Comparison of ENCODE assay signal across 8 cellular contexts in the genomic region with DNA sequence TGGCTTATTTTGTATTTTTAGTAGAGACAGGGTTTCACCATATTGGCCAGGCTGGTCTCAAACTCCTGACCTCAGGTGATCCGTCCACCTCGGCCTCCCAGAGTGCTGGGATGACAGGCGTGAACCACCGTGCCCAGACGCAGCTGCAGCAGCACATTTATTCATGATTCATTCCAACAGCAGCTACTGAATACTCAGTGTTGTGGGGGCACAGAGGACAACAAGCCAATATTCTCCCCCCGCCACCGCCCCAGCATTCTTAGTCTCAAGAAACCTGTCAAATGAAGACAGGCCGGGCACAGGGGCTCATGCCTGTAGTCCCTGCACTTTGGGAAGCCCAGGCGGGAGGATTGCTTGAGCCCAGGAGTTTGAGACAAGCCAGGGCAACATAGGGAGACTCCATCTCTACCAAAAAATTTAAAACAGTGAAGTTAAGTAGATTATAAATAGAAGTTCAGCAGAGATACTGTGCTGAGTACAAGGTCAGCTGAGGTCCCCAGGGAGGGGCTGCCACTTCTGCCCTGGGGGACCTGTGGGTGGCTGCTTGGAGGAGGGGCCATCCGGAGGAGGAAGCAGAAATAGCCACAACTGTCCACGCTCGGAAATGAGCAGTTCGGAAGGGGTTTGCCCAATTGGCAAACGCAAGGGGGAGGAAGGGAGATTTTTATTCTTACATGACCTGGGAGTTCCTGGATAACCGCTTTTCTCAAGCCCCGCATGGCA. TPM values are rescaled to one million over a fixed set of nuclear protein-coding genes. Genes with fewer than 3 reads are reported as not detected.
DNase-seq lines count a peak whose midpoint lies in the region; ATAC-seq and TF ChIP-seq lines count a peak whose summit lies in the region.

No MANE protein-coding gene starts in this region.

- peak; percentile 74 for DNase-seq in Ammon's horn (ENCODE audit: low spot score)
- DNase-seq in stimulated activated CD4-positive, alpha-beta T cell treated with anti-CD3 and anti-CD28 coated beads, Interleukin-15, amount 100 ng/mL, for 24 hours = no peak
- DNase-seq in activated effector memory CD4-positive, alpha-beta T cell treated with anti-CD3 and anti-CD28 coated beads, Interleukin-2, amount 50 U/mL, for 16 hours = no peak

- H3K9me3 Mint-ChIP-seq in dendritic cell treated with granulocyte-macrophage colony-stimulating factor and Interleukin-4, amounts not matched to agents 40 ng/mL and 50 ng/mL, for 4 days = no peaks in the 10 kb centered on the region

- ATAC-seq in GM21423 (IDR thresholded peaks at IDR 0.05; ENCODE audit: unreplicated experiment) (peak; percentile 19), GM21381 (IDR thresholded peaks at IDR 0.05; ENCODE audit: unreplicated experiment) (no peak)

- peaks cover 38 to 66% of the 10 kb centered on the region in 2 donors for H3K4me1 ChIP-seq in muscle layer of duodenum (ENCODE audit: control insufficient read depth in 1 of 2, insufficient read depth in 2 of 2, low read length in 2 of 2)

- H3K4me3 ChIP-seq in muscle layer of duodenum (ENCODE audit: low read depth in 1 of 2, low read length in 2 of 2) = peak overlapping the region; percentile 30 to 45

- peaks cover 20% of the 10 kb centered on the region for H3K36me3 Mint-ChIP-seq in dendritic cell treated with granulocyte-macrophage colony-stimulating factor and Interleukin-4, amounts not matched to agents 40 ng/mL and 50 ng/mL, for 4 days (ENCODE audit: low read depth)

- H3K4me1 Mint-ChIP-seq in dendritic cell treated with granulocyte-macrophage colony-stimulating factor and Interleukin-4, amounts not matched to agents 40 ng/mL and 50 ng/mL, for 4 days (ENCODE audit: low read depth) = peaks cover 85% of the 10 kb centered on the region

- peak overlapping the region; percentile 96 for H3K27ac Mint-ChIP-seq in dendritic cell treated with granulocyte-macrophage colony-stimulating factor and Interleukin-4, amounts not matched to agents 40 ng/mL and 50 ng/mL, for 4 days

- peak overlapping the region; percentile 89 for H3K27ac ChIP-seq in muscle layer of duodenum (ENCODE audit: low read length)

- H3K27me3 ChIP-seq in muscle layer of duodenum (ENCODE audit: low read depth, low read length) = no peaks in the 10 kb centered on the region

- H3K27me3 Mint-ChIP-seq in dendritic cell treated with granulocyte-macrophage colony-stimulating factor and Interleukin-4, amounts not matched to agents 40 ng/mL and 50 ng/mL, for 4 days = no peaks in the 10 kb centered on the region

- peak overlapping the region; percentile 72 for H3K4me3 Mint-ChIP-seq in dendritic cell treated with granulocyte-macrophage colony-stimulating factor and Interleukin-4, amounts not matched to agents 40 ng/mL and 50 ng/mL, for 4 days

- intact Hi-C loops in dendritic cell treated with granulocyte-macrophage colony-stimulating factor and Interleukin-4, amounts not matched to agents 40 ng/mL and 50 ng/mL, for 4 days (cut with micrococcal nuclease) = no loop called here

- H3K36me3 ChIP-seq in muscle layer of duodenum (ENCODE audit: control insufficient read depth in 1 of 2, insufficient read depth in 2 of 2, low read length in 2 of 2) = no peaks in the 10 kb centered on the region

- H3K9me3 ChIP-seq in muscle layer of duodenum (ENCODE audit: control insufficient read depth in 1 of 2, low read length in 2 of 2) = no peaks in the 10 kb centered on the region

TF ChIP-seq in PFSK-1, 5 proteins besides CTCF, POLR2A, EP300 and RAD21:
- TF ChIP-seq, protein P1, sequence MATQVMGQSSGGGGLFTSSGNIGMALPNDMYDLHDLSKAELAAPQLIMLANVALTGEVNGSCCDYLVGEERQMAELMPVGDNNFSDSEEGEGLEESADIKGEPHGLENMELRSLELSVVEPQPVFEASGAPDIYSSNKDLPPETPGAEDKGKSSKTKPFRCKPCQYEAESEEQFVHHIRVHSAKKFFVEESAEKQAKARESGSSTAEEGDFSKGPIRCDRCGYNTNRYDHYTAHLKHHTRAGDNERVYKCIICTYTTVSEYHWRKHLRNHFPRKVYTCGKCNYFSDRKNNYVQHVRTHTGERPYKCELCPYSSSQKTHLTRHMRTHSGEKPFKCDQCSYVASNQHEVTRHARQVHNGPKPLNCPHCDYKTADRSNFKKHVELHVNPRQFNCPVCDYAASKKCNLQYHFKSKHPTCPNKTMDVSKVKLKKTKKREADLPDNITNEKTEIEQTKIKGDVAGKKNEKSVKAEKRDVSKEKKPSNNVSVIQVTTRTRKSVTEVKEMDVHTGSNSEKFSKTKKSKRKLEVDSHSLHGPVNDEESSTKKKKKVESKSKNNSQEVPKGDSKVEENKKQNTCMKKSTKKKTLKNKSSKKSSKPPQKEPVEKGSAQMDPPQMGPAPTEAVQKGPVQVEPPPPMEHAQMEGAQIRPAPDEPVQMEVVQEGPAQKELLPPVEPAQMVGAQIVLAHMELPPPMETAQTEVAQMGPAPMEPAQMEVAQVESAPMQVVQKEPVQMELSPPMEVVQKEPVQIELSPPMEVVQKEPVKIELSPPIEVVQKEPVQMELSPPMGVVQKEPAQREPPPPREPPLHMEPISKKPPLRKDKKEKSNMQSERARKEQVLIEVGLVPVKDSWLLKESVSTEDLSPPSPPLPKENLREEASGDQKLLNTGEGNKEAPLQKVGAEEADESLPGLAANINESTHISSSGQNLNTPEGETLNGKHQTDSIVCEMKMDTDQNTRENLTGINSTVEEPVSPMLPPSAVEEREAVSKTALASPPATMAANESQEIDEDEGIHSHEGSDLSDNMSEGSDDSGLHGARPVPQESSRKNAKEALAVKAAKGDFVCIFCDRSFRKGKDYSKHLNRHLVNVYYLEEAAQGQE (IDR thresholded peaks at IDR 0.05; ENCODE audit: insufficient read depth in 1 of 2, low read depth in 2 of 2, low read length in 2 of 2) = peak in 1 of 2 experiments; percentile 41; a peak in 1 of 4 replicates
- TF ChIP-seq POLR2AphosphoS5 (IDR thresholded peaks at IDR 0.05; ENCODE audit: low read depth, low read length) = no peak
- TF ChIP-seq TAF1 (IDR thresholded peaks at IDR 0.05; ENCODE audit: borderline replicate concordance, insufficient read depth, low read length) = no peak
- TF ChIP-seq SIN3A (IDR thresholded peaks at IDR 0.05; ENCODE audit: borderline replicate concordance, insufficient read depth, low read length) = peak; percentile 78; the same call in 1 of the 2 replicates
- no peak for TF ChIP-seq FOXP2 (optimal IDR thresholded peaks at IDR 0.05; ENCODE audit: borderline replicate concordance, extremely low read depth, extremely low read length, insufficient read depth)

RNA-seq across cellular contexts. Expression of gene DOT1L, which starts 4.3 kb away (rescaled TPM):
- 52.0 TPM for polyA plus RNA-seq in PFSK-1 (2012; ENCODE audit: insufficient read length, low read depth)

RNA-seq across cellular contexts. Expression of gene AP3D1, which starts 16.7 kb away (rescaled TPM):
- 225 TPM for polyA plus RNA-seq in PFSK-1 (2012; ENCODE audit: insufficient read length, low read depth)
